In genomic region chr11:128367573-128367972, GRCh38 we compare ENCODE assay signal across 13 cellular contexts.
DNase-seq lines count a peak whose midpoint lies in the region; ATAC-seq lines count a peak whose summit lies in the region.
"Had no signal": no experiment of that assay in that cellular context is flagged by ENCODE, and none has a peak within 500 bp of the region (broad histone marks: within the 10 kb centered on the region; RNA-seq: fewer than 3 reads in every experiment).

No MANE protein-coding gene starts in this region.

- no peak overlapping the region for H3K9ac ChIP-seq in Karpas-422 (ENCODE audit: low read length)

- H2AFZ ChIP-seq in Karpas-422 (ENCODE audit: low read length): no peak overlapping the region

- H3K4me2 ChIP-seq in Karpas-422 (ENCODE audit: low read depth, low read length, poor library complexity, severe bottlenecking): peak overlapping the region; percentile 35

- no peaks in the 10 kb centered on the region for H3K9me2 ChIP-seq in Karpas-422 (replicated peaks; ENCODE audit: insufficient read depth, low read length)

- no peaks in the 10 kb centered on the region for H3K79me2 ChIP-seq in Karpas-422 (ENCODE audit: low read length)

- H3K9me3 ChIP-seq in Karpas-422 (ENCODE audit: low read length): no peaks in the 10 kb centered on the region
- no peaks in the 10 kb centered on the region for H3K9me3 ChIP-seq in effector memory CD4-positive, alpha-beta T cell (ENCODE audit: control insufficient read depth, low read length)
- H3K9me3 ChIP-seq: SJCRH30 had no signal

- H3K27me3 ChIP-seq in Karpas-422 (ENCODE audit: low read length): no peaks in the 10 kb centered on the region
- H3K27me3 ChIP-seq in effector memory CD4-positive, alpha-beta T cell (replicated peaks; ENCODE audit: control insufficient read depth, insufficient read depth, low read length, poor library complexity, severe bottlenecking): no peaks in the 10 kb centered on the region
- H3K27me3 ChIP-seq: SJCRH30 had no signal

- H3K4me3 ChIP-seq in Karpas-422 (ENCODE audit: low read length): no peak overlapping the region
- peak overlapping the region; percentile 32 for H3K4me3 ChIP-seq in effector memory CD4-positive, alpha-beta T cell (ENCODE audit: insufficient read depth, low read depth, low read length, poor library complexity, severe bottlenecking)
- H3K4me3 ChIP-seq: SJCRH30 had no signal

- no peaks in the 10 kb centered on the region for H4K20me1 ChIP-seq in Karpas-422 (ENCODE audit: insufficient read depth, low read depth, low read length)

- H3K27ac ChIP-seq in Karpas-422 (ENCODE audit: low read length): no peak overlapping the region
- H3K27ac ChIP-seq in effector memory CD4-positive, alpha-beta T cell (ENCODE audit: insufficient read depth, low read length, poor library complexity, severe bottlenecking): peak overlapping the region; percentile 44
- H3K27ac ChIP-seq: SJCRH30 had no signal

- H3K36me3 ChIP-seq in Karpas-422 (ENCODE audit: insufficient read depth, low read length): no peaks in the 10 kb centered on the region
- no peaks in the 10 kb centered on the region for H3K36me3 ChIP-seq in effector memory CD4-positive, alpha-beta T cell (ENCODE audit: control insufficient read depth, insufficient read depth, low read length)
- H3K36me3 ChIP-seq: SJCRH30 had no signal

- ATAC-seq in GM18858 (IDR thresholded peaks at IDR 0.05; ENCODE audit: unreplicated experiment): peak; percentile 40
- ATAC-seq in GM21576 (IDR thresholded peaks at IDR 0.05; ENCODE audit: unreplicated experiment): peak; percentile 79

- DNase-seq in Karpas-422 (no peak), NCI-H2107 treated with DMSO at 0.1 percent for 48 hours (lab: John Stamatoyannopoulos, UW; ENCODE audit: unreplicated experiment) (no peak), dermis blood vessel endothelial cell (no peak)
- DNase-seq in effector memory CD4-positive, alpha-beta T cell: peak; percentile 13 to 34 (median 30)
- DNase-seq in effector CD4-positive, alpha-beta T cell: no peak
- DNase-seq: activated CD8-positive, alpha-beta memory T cell treated with anti-CD3 and anti-CD28 coated beads, Interleukin-2, amount 50 U/mL, for 48 hours; cortex of kidney; DND-41; NCI-H187 treated with DMSO at 0.1 percent for 48 hours; retina; SJCRH30 had no signal

- peaks cover 9% of the 10 kb centered on the region for H3K4me1 ChIP-seq in Karpas-422 (ENCODE audit: low read length)
- no peaks in the 10 kb centered on the region for H3K4me1 ChIP-seq in effector memory CD4-positive, alpha-beta T cell (ENCODE audit: control insufficient read depth, insufficient read depth, low read length, poor library complexity, severe bottlenecking)
- H3K4me1 ChIP-seq: SJCRH30 had no signal

Comparison
In these comparisons a context has a peak if more than half of its experiments do, and no peak if none do; other contexts are left out.
1. DNase-seq: peak in effector memory CD4-positive, alpha-beta T cell (3 of 3); none in Karpas-422 (single experiment), effector CD4-positive, alpha-beta T cell (single experiment), NCI-H2107 treated with DMSO at 0.1 percent for 48 hours (single experiment) and dermis blood vessel endothelial cell (single experiment).